8 cellular contexts compared by ENCODE assay signal in the genomic region with DNA sequence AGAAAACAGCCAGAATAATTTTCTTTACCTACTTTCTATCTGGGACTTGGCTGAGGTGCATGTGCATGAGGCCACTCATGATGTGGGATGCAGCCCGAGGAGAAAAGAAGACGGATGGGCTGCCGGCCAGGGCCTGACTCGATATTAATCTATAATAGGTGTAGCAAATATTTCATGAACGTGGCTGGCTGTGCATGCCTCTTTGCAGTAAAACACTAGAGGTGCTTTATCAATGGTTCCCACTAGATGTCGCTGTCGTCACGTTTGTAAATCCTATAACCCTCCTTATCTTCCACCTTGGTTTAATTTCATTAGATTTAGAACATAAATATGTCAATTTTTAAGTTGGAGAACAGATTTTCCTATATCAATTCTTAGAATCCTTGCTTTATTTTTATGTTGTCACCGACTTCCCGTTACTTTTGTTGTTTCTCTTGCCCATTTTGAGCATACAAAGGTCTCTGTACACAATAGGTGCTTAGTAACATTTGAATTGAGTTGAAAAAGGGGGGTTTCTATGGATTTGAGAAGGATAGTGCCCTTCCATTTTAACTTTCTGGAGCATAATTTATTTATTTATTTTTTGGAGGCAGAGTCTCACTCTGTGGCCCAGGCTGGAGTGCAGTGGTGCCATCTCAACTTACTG. TPM values are rescaled to one million over a fixed set of nuclear protein-coding genes. Genes with fewer than 3 reads are reported as not detected.
DNase-seq lines count a peak whose midpoint lies in the region; ATAC-seq and TF ChIP-seq lines count a peak whose summit lies in the region.

No MANE protein-coding gene starts in this region.

- no peak overlapping the region for H3K27ac Mint-ChIP-seq in Caco-2 (ENCODE audit: unreplicated experiment)

- H3K4me1 ChIP-seq in Caco-2: no peaks in the 10 kb centered on the region
- H3K4me1 ChIP-seq in PC-9 (replicated peaks; ENCODE audit: insufficient read depth): no peaks in the 10 kb centered on the region

- DNase-seq in Caco-2 (peak; percentile 54 to 67), KG1 (lab: John Stamatoyannopoulos, UW) (peak; percentile 14), PC-9 (peak in 1 of 2 experiments; percentile 33), amniotic epithelial cell (ENCODE audit: low read depth) (peak; percentile 44), left ventricle myocardium superior (no peak), sciatic nerve (ENCODE audit: low spot score) (no peak)

- no peaks in the 10 kb centered on the region for H3K36me3 Mint-ChIP-seq in Caco-2 (ENCODE audit: insufficient read depth, unreplicated experiment)

- POLR2A ChIA-PET in Caco-2 (lab: Charles Lee) (no interaction called here), PC-9 (lab: Charles Lee; ENCODE audit: unreplicated experiment) (no interaction called here)

- no peaks in the 10 kb centered on the region for H3K79me2 ChIP-seq in PC-9 (ENCODE audit: low read depth)

- intact Hi-C loops in Caco-2 (cut with micrococcal nuclease; ENCODE audit: unreplicated experiment): loop anchor here (1.0 to 10.0 kb wide), 3 partner anchors 122 to 1144 kb away; no protein-coding TSS in a partner anchor
- intact Hi-C loops in PC-9 (cut with micrococcal nuclease; ENCODE audit: unreplicated experiment): loop anchor here (2.0 to 10.0 kb wide), 4 partner anchors 615 to 1712 kb away; a partner anchor contains a TSS
- intact Hi-C loops in left ventricle myocardium superior (cut with micrococcal nuclease): no loop called here
- intact Hi-C loops in sciatic nerve (cut with DNase I): no loop called here

- no peaks in the 10 kb centered on the region for H3K9me3 ChIP-seq in Caco-2
- H3K9me3 ChIP-seq in PC-9 (ENCODE audit: insufficient read depth, low read depth): no peaks in the 10 kb centered on the region

- no peaks in the 10 kb centered on the region for H3K9me2 ChIP-seq in PC-9 (ENCODE audit: insufficient read depth)

- H3K36me3 ChIP-seq in Caco-2 (ENCODE audit: control insufficient read depth, insufficient read depth, low read length) (no peaks in the 10 kb centered on the region), PC-9 (ENCODE audit: low read depth) (no peaks in the 10 kb centered on the region)

- no peaks in the 10 kb centered on the region for H3F3A ChIP-seq in PC-9 (ENCODE audit: insufficient read depth, low read depth)

- H3K4me2 ChIP-seq in PC-9: no peak overlapping the region

- no peak overlapping the region for H3K27ac ChIP-seq in PC-9

- no peak overlapping the region for H2AFZ ChIP-seq in PC-9

- H3K9me3 Mint-ChIP-seq in Caco-2 (ENCODE audit: unreplicated experiment): peaks cover 10% of the 10 kb centered on the region

- CTCF ChIA-PET in Caco-2 (lab: Charles Lee): no interaction called here
- CTCF ChIA-PET in PC-9 (lab: Charles Lee): no interaction called here

- peak; percentile 71 to 84 for TF ChIP-seq CTCF in Caco-2 (IDR thresholded peaks at IDR 0.05; ENCODE audit: insufficient read depth in 1 of 2, low read depth in 1 of 2, low read length in 1 of 2, severe bottlenecking in 1 of 2, unreplicated experiment in 1 of 2)
- peak; percentile 89 for TF ChIP-seq CTCF in PC-9 (conservative IDR thresholded peaks at IDR 0.05)

- H4K20me1 ChIP-seq in PC-9 (ENCODE audit: insufficient read depth): no peaks in the 10 kb centered on the region

- ATAC-seq in GM19455 (IDR thresholded peaks at IDR 0.05; ENCODE audit: unreplicated experiment) (peak; percentile 85), left ventricle myocardium superior (peak; percentile 64), sciatic nerve (peak; percentile 76), GM21576 (IDR thresholded peaks at IDR 0.05; ENCODE audit: unreplicated experiment) (no peak)

- H3K4me3 ChIP-seq in Caco-2 (ENCODE audit: low read depth, low read length) (no peak overlapping the region), PC-9 (no peak overlapping the region)

- H3K4me3 Mint-ChIP-seq in Caco-2 (ENCODE audit: unreplicated experiment): no peak overlapping the region

- H3K27me3 ChIP-seq in Caco-2 (replicated peaks; ENCODE audit: control insufficient read depth, insufficient read depth, low read length) (no peaks in the 10 kb centered on the region; the same call in 1 of the 2 replicates), PC-9 (ENCODE audit: insufficient read depth, low read depth) (no peaks in the 10 kb centered on the region)

- H3K4me1 Mint-ChIP-seq in Caco-2 (ENCODE audit: low read depth, unreplicated experiment): no peaks in the 10 kb centered on the region

- BruUV-seq in Caco-2 (replicated peaks; lab: Mats Ljungman, UMichigan) (no TSS peak), PC-9 (replicated peaks; lab: Mats Ljungman, UMichigan) (no TSS peak)

- H3K27me3 Mint-ChIP-seq in Caco-2 (ENCODE audit: insufficient read depth, unreplicated experiment): peaks cover under 1% of the 10 kb centered on the region

RNA-seq across cellular contexts. Expression of a gene that starts 19.6 kb away (rescaled TPM):
- total RNA-seq in Caco-2 (2022): 30.1 and 34.7 TPM in 2 replicates
- total RNA-seq in PC-9 (2021): 18.2 and 20.6 TPM in 2 replicates
- 1.1 TPM for total RNA-seq in left ventricle myocardium superior
- 3.5 TPM for total RNA-seq in sciatic nerve

Comparison
In these comparisons a context has a peak if more than half of its experiments do, and no peak if none do; other contexts are left out.
1. DNase-seq: peak in Caco-2 (2 of 2), KG1 (single experiment) and amniotic epithelial cell (single experiment); none in left ventricle myocardium superior (single experiment) and sciatic nerve (single experiment).
2. intact Hi-C loops: an anchor here in Caco-2 (1.0 to 10.0 kb wide) and PC-9 (2.0 to 10.0 kb wide); none called in left ventricle myocardium superior and sciatic nerve.